ENCODE assay signal across 1 cellular context in the genomic region with DNA sequence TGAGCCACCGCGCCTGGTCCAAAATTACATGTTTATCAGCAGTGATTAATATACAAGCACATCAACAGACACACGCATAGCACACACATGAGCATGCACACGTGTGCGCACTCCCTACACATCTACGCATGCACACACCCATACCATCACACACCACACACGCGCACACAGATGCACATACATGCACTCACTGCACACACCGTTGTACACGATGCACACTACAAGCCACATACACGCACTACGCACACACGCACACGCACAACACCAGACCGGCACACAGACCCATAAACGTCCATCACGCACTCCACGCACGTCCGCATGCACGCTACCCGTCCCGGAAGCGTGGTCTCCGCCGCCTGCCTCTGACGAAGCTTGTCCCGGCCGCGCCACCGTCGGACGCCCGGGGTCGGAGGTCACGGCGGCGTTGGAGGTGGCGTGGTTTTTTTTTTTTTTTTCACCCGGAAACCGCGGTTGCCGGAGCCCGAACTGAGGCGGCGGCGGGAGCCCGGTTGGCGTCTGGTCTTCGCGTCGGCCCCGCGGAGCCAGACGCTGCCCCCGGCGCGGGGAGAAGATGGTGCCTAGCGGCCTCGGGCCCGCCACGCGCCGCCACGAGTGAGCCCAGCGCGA.
TF ChIP-seq lines count a peak whose summit lies in the region.

A gene with protein sequence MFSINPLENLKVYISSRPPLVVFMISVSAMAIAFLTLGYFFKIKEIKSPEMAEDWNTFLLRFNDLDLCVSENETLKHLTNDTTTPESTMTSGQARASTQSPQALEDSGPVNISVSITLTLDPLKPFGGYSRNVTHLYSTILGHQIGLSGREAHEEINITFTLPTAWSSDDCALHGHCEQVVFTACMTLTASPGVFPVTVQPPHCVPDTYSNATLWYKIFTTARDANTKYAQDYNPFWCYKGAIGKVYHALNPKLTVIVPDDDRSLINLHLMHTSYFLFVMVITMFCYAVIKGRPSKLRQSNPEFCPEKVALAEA (plus strand): TSS at position 457 of the 627 bp plus-strand sequence. CDS start 20,641 bp downstream, outside the sequence.

TF ChIP-seq in K562, 482 proteins besides CTCF, POLR2A, EP300 and RAD21 (continued from another document and continues in another):
- TF ChIP-seq, protein P1, sequence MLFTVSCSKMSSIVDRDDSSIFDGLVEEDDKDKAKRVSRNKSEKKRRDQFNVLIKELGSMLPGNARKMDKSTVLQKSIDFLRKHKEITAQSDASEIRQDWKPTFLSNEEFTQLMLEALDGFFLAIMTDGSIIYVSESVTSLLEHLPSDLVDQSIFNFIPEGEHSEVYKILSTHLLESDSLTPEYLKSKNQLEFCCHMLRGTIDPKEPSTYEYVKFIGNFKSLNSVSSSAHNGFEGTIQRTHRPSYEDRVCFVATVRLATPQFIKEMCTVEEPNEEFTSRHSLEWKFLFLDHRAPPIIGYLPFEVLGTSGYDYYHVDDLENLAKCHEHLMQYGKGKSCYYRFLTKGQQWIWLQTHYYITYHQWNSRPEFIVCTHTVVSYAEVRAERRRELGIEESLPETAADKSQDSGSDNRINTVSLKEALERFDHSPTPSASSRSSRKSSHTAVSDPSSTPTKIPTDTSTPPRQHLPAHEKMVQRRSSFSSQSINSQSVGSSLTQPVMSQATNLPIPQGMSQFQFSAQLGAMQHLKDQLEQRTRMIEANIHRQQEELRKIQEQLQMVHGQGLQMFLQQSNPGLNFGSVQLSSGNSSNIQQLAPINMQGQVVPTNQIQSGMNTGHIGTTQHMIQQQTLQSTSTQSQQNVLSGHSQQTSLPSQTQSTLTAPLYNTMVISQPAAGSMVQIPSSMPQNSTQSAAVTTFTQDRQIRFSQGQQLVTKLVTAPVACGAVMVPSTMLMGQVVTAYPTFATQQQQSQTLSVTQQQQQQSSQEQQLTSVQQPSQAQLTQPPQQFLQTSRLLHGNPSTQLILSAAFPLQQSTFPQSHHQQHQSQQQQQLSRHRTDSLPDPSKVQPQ (CRISPR knock-in tag; IDR thresholded peaks at IDR 0.05; ENCODE audit: borderline replicate concordance): no peak
- TF ChIP-seq ZNF134 (CRISPR knock-in tag; conservative IDR thresholded peaks at IDR 0.05) (no peak), PURB (CRISPR knock-in tag; IDR thresholded peaks at IDR 0.05; ENCODE audit: low read depth) (no peak), RCOR1 (IDR thresholded peaks at IDR 0.05; ENCODE audit: borderline replicate concordance in 1 of 2, low read depth in 2 of 2, low read length in 2 of 2) (peak; percentile 16 to 41; a peak in 2 of 4 replicates), MBD2 (IDR thresholded peaks at IDR 0.05; ENCODE audit: borderline replicate concordance, low read depth) (no peak), ZNF41 (CRISPR knock-in tag; conservative IDR thresholded peaks at IDR 0.05) (no peak), ETS2 (tag; IDR thresholded peaks at IDR 0.05; ENCODE audit: borderline replicate concordance, poor library complexity, severe bottlenecking) (no peak), GATAD2B (IDR thresholded peaks at IDR 0.05; ENCODE audit: borderline replicate concordance) (peak; percentile 88), NONO (IDR thresholded peaks at IDR 0.05; ENCODE audit: low read depth in 2 of 2, low read length in 1 of 2) (no peak), ZNF184 (CRISPR knock-in tag; IDR thresholded peaks at IDR 0.05) (no peak), NR3C1 (CRISPR knock-in tag; IDR thresholded peaks at IDR 0.05) (no peak), ZNF212 (CRISPR knock-in tag; IDR thresholded peaks at IDR 0.05) (no peak), SP2 (IDR thresholded peaks at IDR 0.05; ENCODE audit: extremely low read depth, low read depth, low read length, poor library complexity, severe bottlenecking) (no peak), CC2D1A (IDR thresholded peaks at IDR 0.05) (peak; percentile 80), POU5F1 (IDR thresholded peaks at IDR 0.05; ENCODE audit: borderline replicate concordance, low read depth, low read length, partially characterized antibody) (peak; percentile 96), STAT5A (IDR thresholded peaks at IDR 0.05; ENCODE audit: borderline replicate concordance, low read length) (peak; percentile 56; the same call in 1 of the 2 replicates), KLF13 (tag; IDR thresholded peaks at IDR 0.05; ENCODE audit: borderline replicate concordance, low read depth) (peak; percentile 70; the same call in 1 of the 2 replicates), HOXB6 (CRISPR knock-in tag; IDR thresholded peaks at IDR 0.05; ENCODE audit: borderline replicate concordance) (no peak; the same call in 1 of the 2 replicates), BRF1 (IDR thresholded peaks at IDR 0.05; ENCODE audit: borderline replicate concordance, extremely low read depth, insufficient read length) (no peak), EP400 (IDR thresholded peaks at IDR 0.05) (peak; percentile 100), ZNF24 (IDR thresholded peaks at IDR 0.05) (no peak; the same call in 1 of the 2 replicates), RBBP5 (IDR thresholded peaks at IDR 0.05; ENCODE audit: borderline replicate concordance, insufficient read depth, low read length, poor library complexity, severe bottlenecking) (no peak), ZNF75A (CRISPR knock-in tag; IDR thresholded peaks at IDR 0.05) (no peak), THRAP3 (IDR thresholded peaks at IDR 0.05; ENCODE audit: borderline replicate concordance) (peak; percentile 78; the same call in 1 of the 2 replicates), KLF10 (CRISPR knock-in tag; IDR thresholded peaks at IDR 0.05) (no peak), ZNF431 (CRISPR knock-in tag; IDR thresholded peaks at IDR 0.05) (no peak), HDGF (IDR thresholded peaks at IDR 0.05) (peak; percentile 100), SMARCE1 (IDR thresholded peaks at IDR 0.05) (peak; percentile 89), CHD4 (IDR thresholded peaks at IDR 0.05; ENCODE audit: insufficient read depth, insufficient replicate concordance, low read depth, low read length, poor library complexity, severe bottlenecking) (no peak), KAT7 (CRISPR knock-in tag; IDR thresholded peaks at IDR 0.05; ENCODE audit: borderline replicate concordance) (no peak; the same call in 1 of the 2 replicates), POLR2AphosphoS5 (IDR thresholded peaks at IDR 0.05; ENCODE audit: control insufficient read depth, insufficient read depth, low read depth, low read length) (no peak; the same call in 1 of the 2 replicates), ZNF239 (CRISPR knock-in tag; IDR thresholded peaks at IDR 0.05) (no peak), EGR1 (conservative IDR thresholded peaks at IDR 0.05) (peak; percentile 88), RB1 (IDR thresholded peaks at IDR 0.05; ENCODE audit: low read depth) (peak; percentile 72)
- TF ChIP-seq, protein P2, sequence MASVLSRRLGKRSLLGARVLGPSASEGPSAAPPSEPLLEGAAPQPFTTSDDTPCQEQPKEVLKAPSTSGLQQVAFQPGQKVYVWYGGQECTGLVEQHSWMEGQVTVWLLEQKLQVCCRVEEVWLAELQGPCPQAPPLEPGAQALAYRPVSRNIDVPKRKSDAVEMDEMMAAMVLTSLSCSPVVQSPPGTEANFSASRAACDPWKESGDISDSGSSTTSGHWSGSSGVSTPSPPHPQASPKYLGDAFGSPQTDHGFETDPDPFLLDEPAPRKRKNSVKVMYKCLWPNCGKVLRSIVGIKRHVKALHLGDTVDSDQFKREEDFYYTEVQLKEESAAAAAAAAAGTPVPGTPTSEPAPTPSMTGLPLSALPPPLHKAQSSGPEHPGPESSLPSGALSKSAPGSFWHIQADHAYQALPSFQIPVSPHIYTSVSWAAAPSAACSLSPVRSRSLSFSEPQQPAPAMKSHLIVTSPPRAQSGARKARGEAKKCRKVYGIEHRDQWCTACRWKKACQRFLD (CRISPR knock-in tag; IDR thresholded peaks at IDR 0.05): peak; percentile 73; the same call in 1 of the 2 replicates
- TF ChIP-seq, protein P3, sequence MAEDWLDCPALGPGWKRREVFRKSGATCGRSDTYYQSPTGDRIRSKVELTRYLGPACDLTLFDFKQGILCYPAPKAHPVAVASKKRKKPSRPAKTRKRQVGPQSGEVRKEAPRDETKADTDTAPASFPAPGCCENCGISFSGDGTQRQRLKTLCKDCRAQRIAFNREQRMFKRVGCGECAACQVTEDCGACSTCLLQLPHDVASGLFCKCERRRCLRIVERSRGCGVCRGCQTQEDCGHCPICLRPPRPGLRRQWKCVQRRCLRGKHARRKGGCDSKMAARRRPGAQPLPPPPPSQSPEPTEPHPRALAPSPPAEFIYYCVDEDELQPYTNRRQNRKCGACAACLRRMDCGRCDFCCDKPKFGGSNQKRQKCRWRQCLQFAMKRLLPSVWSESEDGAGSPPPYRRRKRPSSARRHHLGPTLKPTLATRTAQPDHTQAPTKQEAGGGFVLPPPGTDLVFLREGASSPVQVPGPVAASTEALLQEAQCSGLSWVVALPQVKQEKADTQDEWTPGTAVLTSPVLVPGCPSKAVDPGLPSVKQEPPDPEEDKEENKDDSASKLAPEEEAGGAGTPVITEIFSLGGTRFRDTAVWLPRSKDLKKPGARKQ (CRISPR knock-in tag; IDR thresholded peaks at IDR 0.05): no peak
- TF ChIP-seq, protein P4, sequence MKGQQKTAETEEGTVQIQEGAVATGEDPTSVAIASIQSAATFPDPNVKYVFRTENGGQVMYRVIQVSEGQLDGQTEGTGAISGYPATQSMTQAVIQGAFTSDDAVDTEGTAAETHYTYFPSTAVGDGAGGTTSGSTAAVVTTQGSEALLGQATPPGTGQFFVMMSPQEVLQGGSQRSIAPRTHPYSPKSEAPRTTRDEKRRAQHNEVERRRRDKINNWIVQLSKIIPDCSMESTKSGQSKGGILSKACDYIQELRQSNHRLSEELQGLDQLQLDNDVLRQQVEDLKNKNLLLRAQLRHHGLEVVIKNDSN (CRISPR knock-in tag; IDR thresholded peaks at IDR 0.05): peak; percentile 70
- TF ChIP-seq, protein P5, sequence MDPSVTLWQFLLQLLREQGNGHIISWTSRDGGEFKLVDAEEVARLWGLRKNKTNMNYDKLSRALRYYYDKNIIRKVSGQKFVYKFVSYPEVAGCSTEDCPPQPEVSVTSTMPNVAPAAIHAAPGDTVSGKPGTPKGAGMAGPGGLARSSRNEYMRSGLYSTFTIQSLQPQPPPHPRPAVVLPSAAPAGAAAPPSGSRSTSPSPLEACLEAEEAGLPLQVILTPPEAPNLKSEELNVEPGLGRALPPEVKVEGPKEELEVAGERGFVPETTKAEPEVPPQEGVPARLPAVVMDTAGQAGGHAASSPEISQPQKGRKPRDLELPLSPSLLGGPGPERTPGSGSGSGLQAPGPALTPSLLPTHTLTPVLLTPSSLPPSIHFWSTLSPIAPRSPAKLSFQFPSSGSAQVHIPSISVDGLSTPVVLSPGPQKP (CRISPR knock-in tag; IDR thresholded peaks at IDR 0.05): no peak
- TF ChIP-seq, protein P6, sequence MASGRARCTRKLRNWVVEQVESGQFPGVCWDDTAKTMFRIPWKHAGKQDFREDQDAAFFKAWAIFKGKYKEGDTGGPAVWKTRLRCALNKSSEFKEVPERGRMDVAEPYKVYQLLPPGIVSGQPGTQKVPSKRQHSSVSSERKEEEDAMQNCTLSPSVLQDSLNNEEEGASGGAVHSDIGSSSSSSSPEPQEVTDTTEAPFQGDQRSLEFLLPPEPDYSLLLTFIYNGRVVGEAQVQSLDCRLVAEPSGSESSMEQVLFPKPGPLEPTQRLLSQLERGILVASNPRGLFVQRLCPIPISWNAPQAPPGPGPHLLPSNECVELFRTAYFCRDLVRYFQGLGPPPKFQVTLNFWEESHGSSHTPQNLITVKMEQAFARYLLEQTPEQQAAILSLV (tag; IDR thresholded peaks at IDR 0.05): no peak
- TF ChIP-seq, protein P7, sequence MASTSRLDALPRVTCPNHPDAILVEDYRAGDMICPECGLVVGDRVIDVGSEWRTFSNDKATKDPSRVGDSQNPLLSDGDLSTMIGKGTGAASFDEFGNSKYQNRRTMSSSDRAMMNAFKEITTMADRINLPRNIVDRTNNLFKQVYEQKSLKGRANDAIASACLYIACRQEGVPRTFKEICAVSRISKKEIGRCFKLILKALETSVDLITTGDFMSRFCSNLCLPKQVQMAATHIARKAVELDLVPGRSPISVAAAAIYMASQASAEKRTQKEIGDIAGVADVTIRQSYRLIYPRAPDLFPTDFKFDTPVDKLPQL (IDR thresholded peaks at IDR 0.05; ENCODE audit: extremely low read depth, insufficient read length): no peak
- TF ChIP-seq, protein P8, sequence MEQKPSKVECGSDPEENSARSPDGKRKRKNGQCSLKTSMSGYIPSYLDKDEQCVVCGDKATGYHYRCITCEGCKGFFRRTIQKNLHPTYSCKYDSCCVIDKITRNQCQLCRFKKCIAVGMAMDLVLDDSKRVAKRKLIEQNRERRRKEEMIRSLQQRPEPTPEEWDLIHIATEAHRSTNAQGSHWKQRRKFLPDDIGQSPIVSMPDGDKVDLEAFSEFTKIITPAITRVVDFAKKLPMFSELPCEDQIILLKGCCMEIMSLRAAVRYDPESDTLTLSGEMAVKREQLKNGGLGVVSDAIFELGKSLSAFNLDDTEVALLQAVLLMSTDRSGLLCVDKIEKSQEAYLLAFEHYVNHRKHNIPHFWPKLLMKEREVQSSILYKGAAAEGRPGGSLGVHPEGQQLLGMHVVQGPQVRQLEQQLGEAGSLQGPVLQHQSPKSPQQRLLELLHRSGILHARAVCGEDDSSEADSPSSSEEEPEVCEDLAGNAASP (IDR thresholded peaks at IDR 0.05): no peak
- TF ChIP-seq, protein P9, sequence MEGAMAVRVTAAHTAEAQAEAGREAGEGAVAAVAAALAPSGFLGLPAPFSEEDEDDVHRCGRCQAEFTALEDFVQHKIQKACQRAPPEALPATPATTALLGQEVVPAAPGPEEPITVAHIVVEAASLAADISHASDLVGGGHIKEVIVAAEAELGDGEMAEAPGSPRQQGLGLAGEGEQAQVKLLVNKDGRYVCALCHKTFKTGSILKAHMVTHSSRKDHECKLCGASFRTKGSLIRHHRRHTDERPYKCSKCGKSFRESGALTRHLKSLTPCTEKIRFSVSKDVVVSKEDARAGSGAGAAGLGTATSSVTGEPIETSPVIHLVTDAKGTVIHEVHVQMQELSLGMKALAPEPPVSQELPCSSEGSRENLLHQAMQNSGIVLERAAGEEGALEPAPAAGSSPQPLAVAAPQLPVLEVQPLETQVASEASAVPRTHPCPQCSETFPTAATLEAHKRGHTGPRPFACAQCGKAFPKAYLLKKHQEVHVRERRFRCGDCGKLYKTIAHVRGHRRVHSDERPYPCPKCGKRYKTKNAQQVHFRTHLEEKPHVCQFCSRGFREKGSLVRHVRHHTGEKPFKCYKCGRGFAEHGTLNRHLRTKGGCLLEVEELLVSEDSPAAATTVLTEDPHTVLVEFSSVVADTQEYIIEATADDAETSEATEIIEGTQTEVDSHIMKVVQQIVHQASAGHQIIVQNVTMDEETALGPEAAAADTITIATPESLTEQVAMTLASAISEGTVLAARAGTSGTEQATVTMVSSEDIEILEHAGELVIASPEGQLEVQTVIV (CRISPR knock-in tag; IDR thresholded peaks at IDR 0.05; ENCODE audit: borderline replicate concordance): no peak
- TF ChIP-seq, protein P10, sequence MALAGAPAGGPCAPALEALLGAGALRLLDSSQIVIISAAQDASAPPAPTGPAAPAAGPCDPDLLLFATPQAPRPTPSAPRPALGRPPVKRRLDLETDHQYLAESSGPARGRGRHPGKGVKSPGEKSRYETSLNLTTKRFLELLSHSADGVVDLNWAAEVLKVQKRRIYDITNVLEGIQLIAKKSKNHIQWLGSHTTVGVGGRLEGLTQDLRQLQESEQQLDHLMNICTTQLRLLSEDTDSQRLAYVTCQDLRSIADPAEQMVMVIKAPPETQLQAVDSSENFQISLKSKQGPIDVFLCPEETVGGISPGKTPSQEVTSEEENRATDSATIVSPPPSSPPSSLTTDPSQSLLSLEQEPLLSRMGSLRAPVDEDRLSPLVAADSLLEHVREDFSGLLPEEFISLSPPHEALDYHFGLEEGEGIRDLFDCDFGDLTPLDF (CRISPR knock-in tag; IDR thresholded peaks at IDR 0.05): no peak
